In genomic region chr3:62940763-62941632, GRCh38 we compare ENCODE assay signal across 15 cellular contexts.
DNase-seq lines count a peak whose midpoint lies in the region; ATAC-seq and TF ChIP-seq lines count a peak whose summit lies in the region.
"Had no signal": no experiment of that assay in that cellular context is flagged by ENCODE, and none has a peak within 500 bp of the region (broad histone marks: within the 10 kb centered on the region; RNA-seq: fewer than 3 reads in every experiment).

No MANE protein-coding gene starts in this region.

- BruUV-seq in HCT116 (replicated peaks; lab: Mats Ljungman, UMichigan): no TSS peak

- H3K9ac ChIP-seq in HCT116 (ENCODE audit: low read length): no peak overlapping the region
- H3K9ac ChIP-seq in adipocyte (ENCODE audit: low read length): no peak overlapping the region
- H3K9ac ChIP-seq in iPS-20b (ENCODE audit: low read depth, low read length): peak overlapping the region; percentile 13; the same call in 1 of the 2 replicates
- H3K9ac ChIP-seq: BLaER1 treated with 17β-estradiol and CSF1 and Interleukin-3, amounts not matched to agents 10 nM and 100 nM had no signal

- RAD21 ChIA-PET in HCT116 (lab: Charles Lee; ENCODE audit: low non-redundant PET in 1 of 2, low total read pairs in 2 of 2, uncharacterized antibody in 2 of 2, unreplicated experiment in 2 of 2): no interaction called here

- H3K4me1 ChIP-seq in HCT116 (ENCODE audit: control insufficient read depth in 1 of 2, insufficient read depth in 2 of 2, low read length in 2 of 2) (no peaks in the 10 kb centered on the region), adipocyte (ENCODE audit: control insufficient read depth, insufficient read depth, low read length) (no peaks in the 10 kb centered on the region), iPS-20b (ENCODE audit: insufficient read depth, low read length) (peaks cover 7% of the 10 kb centered on the region)
- H3K4me1 ChIP-seq: gastrocnemius medialis, left lung, psoas muscle, upper lobe of right lung had no signal

- POLR2A ChIA-PET in HCT116 (lab: Charles Lee): no interaction called here

- H3K27ac ChIP-seq in HCT116 (ENCODE audit: low read depth, low read length): no peak overlapping the region
- H3K27ac ChIP-seq in iPS-20b (ENCODE audit: low read length): no peak overlapping the region
- H3K27ac ChIP-seq: BLaER1 treated with 17β-estradiol and CSF1 and Interleukin-3, amounts not matched to agents 10 nM and 100 nM; gastrocnemius medialis; left lung; psoas muscle; upper lobe of right lung had no signal

- intact Hi-C loops in HCT116 (cut with micrococcal nuclease): no loop called here

- no peak for TF ChIP-seq RAD21 in HCT116 (IDR thresholded peaks at IDR 0.05; ENCODE audit: low read depth)

- H3K27me3 ChIP-seq in HCT116 (ENCODE audit: insufficient read depth, low read length) (no peaks in the 10 kb centered on the region; the same call in 1 of the 2 replicates), adipocyte (replicated peaks; ENCODE audit: control insufficient read depth, insufficient read depth, low read length) (no peaks in the 10 kb centered on the region), iPS-20b (ENCODE audit: insufficient read depth, low read length) (no peaks in the 10 kb centered on the region)
- H3K27me3 ChIP-seq: BLaER1 treated with 17β-estradiol and CSF1 and Interleukin-3, amounts not matched to agents 10 nM and 100 nM; gastrocnemius medialis; left lung; upper lobe of right lung had no signal

- H3K9me3 ChIP-seq in HCT116 (ENCODE audit: control insufficient read depth in 1 of 2, insufficient read depth in 1 of 2, low read depth in 1 of 2, low read length in 2 of 2) (no peaks in the 10 kb centered on the region), adipocyte (ENCODE audit: control insufficient read depth, low read length) (peaks cover 7% of the 10 kb centered on the region), iPS-20b (ENCODE audit: insufficient read depth, low read depth, low read length) (no peaks in the 10 kb centered on the region; the same call in 1 of the 2 replicates)
- H3K9me3 ChIP-seq: gastrocnemius medialis, upper lobe of right lung had no signal

- no peaks in the 10 kb centered on the region for H3K9me2 ChIP-seq in HCT116 (ENCODE audit: insufficient read depth)

- H4K20me1 ChIP-seq in HCT116 (ENCODE audit: insufficient read depth): no peaks in the 10 kb centered on the region
- H4K20me1 ChIP-seq: BLaER1 treated with 17β-estradiol and CSF1 and Interleukin-3, amounts not matched to agents 10 nM and 100 nM had no signal

- no peaks in the 10 kb centered on the region for H3K27me3 Mint-ChIP-seq in stimulated activated naive CD8-positive, alpha-beta T cell treated with anti-CD3 and anti-CD28 coated beads, Interleukin-15, amount 100 ng/mL, for 72 hours

- H3K36me3 ChIP-seq in HCT116 (ENCODE audit: control insufficient read depth in 1 of 2, insufficient read depth in 2 of 2, low read length in 2 of 2) (no peaks in the 10 kb centered on the region), adipocyte (ENCODE audit: control insufficient read depth, insufficient read depth, low read length, severe bottlenecking) (no peaks in the 10 kb centered on the region), iPS-20b (ENCODE audit: insufficient read depth, low read depth, low read length) (no peaks in the 10 kb centered on the region)
- H3K36me3 ChIP-seq: BLaER1 treated with 17β-estradiol and CSF1 and Interleukin-3, amounts not matched to agents 10 nM and 100 nM; gastrocnemius medialis; left lung; upper lobe of right lung had no signal

- H3K4me3 ChIP-seq in AG09309 (ENCODE audit: control insufficient read depth, low read depth, low read length) (no peak overlapping the region), HCT116 (replicated peaks in 1 of 2; ENCODE audit: low read depth in 1 of 2, low read length in 2 of 2) (no peak overlapping the region), adipocyte (ENCODE audit: low read length) (no peak overlapping the region), iPS-20b (ENCODE audit: low read length) (no peak overlapping the region)
- H3K4me3 ChIP-seq: BLaER1 treated with 17β-estradiol and CSF1 and Interleukin-3, amounts not matched to agents 10 nM and 100 nM; gastrocnemius medialis; left lung; psoas muscle; upper lobe of right lung had no signal

- no peaks in the 10 kb centered on the region for H3K4me1 Mint-ChIP-seq in stimulated activated naive CD8-positive, alpha-beta T cell treated with anti-CD3 and anti-CD28 coated beads, Interleukin-15, amount 100 ng/mL, for 72 hours

- no peak overlapping the region for H2AFZ ChIP-seq in HCT116 (ENCODE audit: low read depth, low read length, poor library complexity, severe bottlenecking)

- TF ChIP-seq CTCF in AG09309 (IDR thresholded peaks at IDR 0.05; ENCODE audit: control insufficient read depth, insufficient read depth, low read depth, low read length, missing control alignments): no peak
- TF ChIP-seq CTCF in HCT116 (IDR thresholded peaks at IDR 0.05 in 2 of 3, conservative IDR thresholded peaks at IDR 0.05 in 1 of 3; ENCODE audit: borderline replicate concordance in 1 of 3, insufficient read depth in 1 of 3, low read depth in 2 of 3, low read length in 2 of 3): no peak

- H3K27ac Mint-ChIP-seq in stimulated activated naive CD8-positive, alpha-beta T cell treated with anti-CD3 and anti-CD28 coated beads, Interleukin-15, amount 100 ng/mL, for 72 hours: no peak overlapping the region

- ATAC-seq in HCT116: no peak
- ATAC-seq in stimulated activated naive CD8-positive, alpha-beta T cell treated with anti-CD3 and anti-CD28 coated beads, Interleukin-15, amount 100 ng/mL, for 72 hours: no peak
- ATAC-seq: gastrocnemius medialis, left lung, psoas muscle, upper lobe of right lung had no signal

- no peak overlapping the region for H3K4me3 Mint-ChIP-seq in stimulated activated naive CD8-positive, alpha-beta T cell treated with anti-CD3 and anti-CD28 coated beads, Interleukin-15, amount 100 ng/mL, for 72 hours

- no peak for TF ChIP-seq POLR2A in HCT116 (IDR thresholded peaks at IDR 0.05; ENCODE audit: borderline replicate concordance, extremely low read depth, insufficient read depth, insufficient read length)

- no peaks in the 10 kb centered on the region for H3K79me2 ChIP-seq in HCT116 (ENCODE audit: insufficient read depth, low read length)

- peaks cover 0 to 8% of the 10 kb centered on the region in 2 donors for H3K9me3 Mint-ChIP-seq in stimulated activated naive CD8-positive, alpha-beta T cell treated with anti-CD3 and anti-CD28 coated beads, Interleukin-15, amount 100 ng/mL, for 72 hours

- DNase-seq in AG09309 (ENCODE audit: low read depth) (peak; percentile 33), HCT116 (ENCODE audit: low read depth, low spot score) (no peak), adipocyte (ENCODE audit: low read depth) (peak; percentile 16), DMS153 (lab: John Stamatoyannopoulos, UW) (no peak), NCI-H446 treated with DMSO at 0.1 percent for 48 hours (lab: John Stamatoyannopoulos, UW) (no peak)
- DNase-seq in stimulated activated naive CD8-positive, alpha-beta T cell treated with anti-CD3 and anti-CD28 coated beads, Interleukin-15, amount 100 ng/mL, for 72 hours: no peak
- DNase-seq in stimulated activated CD4-positive, alpha-beta T cell treated with anti-CD3 and anti-CD28 coated beads, Interleukin-4, amount 100 ng/mL, for 1 hour: no peak
- DNase-seq: gastrocnemius medialis, H7, left lung, psoas muscle, SIG-M5, upper lobe of right lung had no signal

- H3K4me2 ChIP-seq in HCT116 (ENCODE audit: low read length): no peak overlapping the region
- H3K4me2 ChIP-seq: BLaER1 treated with 17β-estradiol and CSF1 and Interleukin-3, amounts not matched to agents 10 nM and 100 nM had no signal

- CTCF ChIA-PET in HCT116 (lab: Charles Lee): no interaction called here

TF ChIP-seq in HCT116, 20 proteins besides CTCF, POLR2A, EP300 and RAD21:
- TF ChIP-seq, protein P1, sequence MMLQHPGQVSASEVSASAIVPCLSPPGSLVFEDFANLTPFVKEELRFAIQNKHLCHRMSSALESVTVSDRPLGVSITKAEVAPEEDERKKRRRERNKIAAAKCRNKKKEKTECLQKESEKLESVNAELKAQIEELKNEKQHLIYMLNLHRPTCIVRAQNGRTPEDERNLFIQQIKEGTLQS (IDR thresholded peaks at IDR 0.05): 0 out of 2 replicates have a peak, but pooled peaks have one; percentile 24
- TF ChIP-seq SRF (IDR thresholded peaks at IDR 0.05; ENCODE audit: low read depth): no peak

Comparison
In these comparisons a context has a peak if more than half of its experiments do, and no peak if none do; other contexts are left out.
1. DNase-seq: peak in AG09309 (single experiment) and adipocyte (single experiment); none in HCT116 (single experiment), stimulated activated naive CD8-positive, alpha-beta T cell treated with anti-CD3 and anti-CD28 coated beads, Interleukin-15, amount 100 ng/mL, for 72 hours (0 of 2), stimulated activated CD4-positive, alpha-beta T cell treated with anti-CD3 and anti-CD28 coated beads, Interleukin-4, amount 100 ng/mL, for 1 hour (single experiment), DMS153 (single experiment) and NCI-H446 treated with DMSO at 0.1 percent for 48 hours (single experiment).